In genomic region chr2:240569523-240569997, GRCh38 we compare ENCODE assay signal across 8 cellular contexts. TPM values are rescaled to one million over a fixed set of nuclear protein-coding genes. Genes with fewer than 3 reads are reported as not detected.
DNase-seq lines count a peak whose midpoint lies in the region; ATAC-seq and TF ChIP-seq lines count a peak whose summit lies in the region.

No MANE protein-coding gene starts in this region.

- H3K27ac ChIP-seq in lung (ENCODE audit: low read depth in 1 of 2, low read length in 1 of 2) (peak overlapping the region in 1 of 2 donors; percentile 76), tibial artery (peak overlapping the region; percentile 68 to 85)

- TF ChIP-seq CTCF in astrocyte of the spinal cord (IDR thresholded peaks at IDR 0.05; ENCODE audit: low read depth, low read length) = no peak
- no peak for TF ChIP-seq CTCF in lung (IDR thresholded peaks at IDR 0.05; ENCODE audit: control extremely low read depth, extremely low read depth)
- no peak for TF ChIP-seq CTCF in tibial artery (IDR thresholded peaks at IDR 0.05)

- H3K36me3 Mint-ChIP-seq in activated CD4-positive, alpha-beta T cell treated with anti-CD3 and anti-CD28 coated beads for 36 hours (ENCODE audit: low read depth) = peaks cover 8% of the 10 kb centered on the region

- H3K4me3 ChIP-seq in astrocyte of the spinal cord (ENCODE audit: low read depth, low read length) (peak overlapping the region; percentile 47), lung (peak overlapping the region; percentile 79), tibial artery (peak overlapping the region; percentile 69 to 83)

- H3K4me1 ChIP-seq in lung (ENCODE audit: control insufficient read depth in 2 of 2, insufficient read depth in 2 of 2, low read length in 2 of 2) = peaks cover 3 to 39% of the 10 kb centered on the region in 2 donors
- peaks cover 5 to 62% (median 44%) of the 10 kb centered on the region in 4 donors for H3K4me1 ChIP-seq in tibial artery

- peaks cover 0 to 27% of the 10 kb centered on the region in 2 donors for H3K36me3 ChIP-seq in lung (ENCODE audit: control insufficient read depth in 2 of 2, insufficient read depth in 2 of 2, low read length in 2 of 2)
- peaks cover 0 to 36% (median 19%) of the 10 kb centered on the region in 3 donors for H3K36me3 ChIP-seq in tibial artery

- POLR2A ChIA-PET in activated CD4-positive, alpha-beta T cell treated with anti-CD3 and anti-CD28 coated beads for 36 hours (lab: Charles Lee) = interaction anchor here (0.7 to 1.4 kb wide), 2 partner anchors 17 to 48 kb away, joined by 3 to 8 read pairs; partner anchors contain the start of gene CAPN10

- DNase-seq in activated CD4-positive, alpha-beta T cell treated with anti-CD3 and anti-CD28 coated beads for 36 hours = no peak
- no peak for DNase-seq in activated CD4-positive, alpha-beta T cell treated with anti-CD3 and anti-CD28 coated beads, Interleukin-2, amount 50 U/mL, for 48 hours
- no peak for DNase-seq in astrocyte of the spinal cord (ENCODE audit: low read depth, low spot score)
- DNase-seq in lung (ENCODE audit: low spot score) = no peak
- DNase-seq in tibial artery = peak in 1 of 2 donors; percentile 18
- DNase-seq in NCI-H1436 (lab: John Stamatoyannopoulos, UW) = no peak

- peak overlapping the region; percentile 87 for H3K4me3 Mint-ChIP-seq in activated CD4-positive, alpha-beta T cell treated with anti-CD3 and anti-CD28 coated beads for 36 hours

- intact Hi-C loops in activated CD4-positive, alpha-beta T cell treated with anti-CD3 and anti-CD28 coated beads for 36 hours (cut with DNase I, micrococcal nuclease) = loop anchor here (5.0 to 10.0 kb wide), 8 partner anchors 53 to 1315 kb away; partner anchors contain the start of genes D2HGDH (in 1 of the 2), DTYMK (in 1 of the 2), FARP2 (in 1 of the 2) and MTERF4 (in 1 of the 2)
- intact Hi-C loops in tibial artery (cut with DNase I; ENCODE audit: low total_unique reads) = loop anchor here (10.0 kb wide), 2 partner anchors 135 to 335 kb away; partner anchors contain the start of gene GPC1

- 78 to 84% methylated on average over 9 of the region's 9 CpGs for WGBS in lung, 2 donors

- H3K9me3 ChIP-seq in lung (ENCODE audit: control insufficient read depth in 2 of 2, insufficient read depth in 1 of 2, low read length in 1 of 2) = no peaks in the 10 kb centered on the region
- no peaks in the 10 kb centered on the region for H3K9me3 ChIP-seq in tibial artery

- H3K9me3 Mint-ChIP-seq in activated CD4-positive, alpha-beta T cell treated with anti-CD3 and anti-CD28 coated beads for 36 hours (ENCODE audit: low read depth) = no peaks in the 10 kb centered on the region

- CTCF ChIA-PET in activated CD4-positive, alpha-beta T cell treated with anti-CD3 and anti-CD28 coated beads for 36 hours (lab: Charles Lee) = interaction anchor here (1.0 to 1.6 kb wide), 4 partner anchors 10 to 55 kb away, joined by 3 to 7 read pairs (median 6); partner anchors contain the start of gene CAPN10

- no peaks in the 10 kb centered on the region for H3K27me3 Mint-ChIP-seq in activated CD4-positive, alpha-beta T cell treated with anti-CD3 and anti-CD28 coated beads for 36 hours

- in situ Hi-C loops in astrocyte of the spinal cord (cut with HindIII; ENCODE audit: low sequenced_read_pairs) = no loop called here

- H3K27ac Mint-ChIP-seq in activated CD4-positive, alpha-beta T cell treated with anti-CD3 and anti-CD28 coated beads for 36 hours = peak overlapping the region; percentile 29

- H3K4me1 Mint-ChIP-seq in activated CD4-positive, alpha-beta T cell treated with anti-CD3 and anti-CD28 coated beads for 36 hours = peaks cover 34% of the 10 kb centered on the region

- ATAC-seq in activated CD4-positive, alpha-beta T cell treated with anti-CD3 and anti-CD28 coated beads for 36 hours = no peak
- ATAC-seq in lung (ENCODE audit: insufficient read depth, low FRiP score) (no peak), HG02763 (IDR thresholded peaks at IDR 0.05; ENCODE audit: unreplicated experiment) (no peak), GM19395 (IDR thresholded peaks at IDR 0.05; ENCODE audit: unreplicated experiment) (no peak)

- H3K27me3 ChIP-seq in lung (ENCODE audit: control insufficient read depth, insufficient read depth) (no peaks in the 10 kb centered on the region), tibial artery (no peaks in the 10 kb centered on the region)

RNA-seq across cellular contexts. Expression of gene RNPEPL1, which starts 1.3 kb away (rescaled TPM):
- 10 to 100 TPM; 35.7 to 43.8 TPM for total RNA-seq in activated CD4-positive, alpha-beta T cell treated with anti-CD3 and anti-CD28 coated beads for 36 hours
- total RNA-seq in lung = 10 to 100 TPM; 24.5 to 94.8 TPM
- polyA plus RNA-seq in lung = 100 to 1,000 TPM in 1 of 2 donors, 10 to 100 TPM in 1; 81.6 to 235 TPM

RNA-seq across cellular contexts. Expression of gene DUSP28, which starts 9.4 kb away (rescaled TPM):
- 1 to 10 TPM; 3.3 to 5.0 TPM for total RNA-seq in activated CD4-positive, alpha-beta T cell treated with anti-CD3 and anti-CD28 coated beads for 36 hours
- total RNA-seq in lung = 1 to 10 TPM; 2.8 to 7.7 TPM
- polyA plus RNA-seq in lung = 1 to 10 TPM; 4.4 to 5.9 TPM

RNA-seq across cellular contexts. Expression of gene ANKMY1, which starts 11.8 kb away (rescaled TPM):
- total RNA-seq in activated CD4-positive, alpha-beta T cell treated with anti-CD3 and anti-CD28 coated beads for 36 hours = 10 to 100 TPM; 20.7 to 24.0 TPM
- total RNA-seq in lung = 10 to 100 TPM; 15.8 to 34.8 TPM
- polyA plus RNA-seq in lung = 10 to 100 TPM in 1 of 2 donors, 1 to 10 TPM in 1; 9.3 to 13.9 TPM

RNA-seq across cellular contexts. Expression of gene CAPN10, which starts 17.0 kb away (rescaled TPM):
- 10 to 100 TPM; 22.1 to 30.2 TPM for total RNA-seq in activated CD4-positive, alpha-beta T cell treated with anti-CD3 and anti-CD28 coated beads for 36 hours
- total RNA-seq in lung = 10 to 100 TPM; 28.2 to 42.9 TPM
- 10 to 100 TPM; 28.3 to 38.7 TPM for polyA plus RNA-seq in lung

RNA-seq across cellular contexts. Expression of gene GPR35, which starts 55.7 kb away (rescaled TPM):
- total RNA-seq in activated CD4-positive, alpha-beta T cell treated with anti-CD3 and anti-CD28 coated beads for 36 hours = 1 to 10 TPM; 3.6 to 4.1 TPM
- 1 to 10 TPM; 2.3 to 4.4 TPM for total RNA-seq in lung
- polyA plus RNA-seq in lung = 10 to 100 TPM in 1 of 2 donors, 1 to 10 TPM in 1; 3.9 to 10.3 TPM
